8 cellular contexts compared by ENCODE assay signal in genomic region chr4:140095694-140096482, GRCh38. TPM values are rescaled to one million over a fixed set of nuclear protein-coding genes. Genes with fewer than 3 reads are reported as not detected.
A peak's percentile ranks its signal among the peaks of the same experiment; 100 is the strongest.
DNase-seq lines count a peak whose midpoint lies in the region; ATAC-seq and TF ChIP-seq lines count a peak whose summit lies in the region.

No MANE protein-coding gene starts in this region.

- H3K4me3 ChIP-seq in trophoblast cell (ENCODE audit: low read depth, low read length) = no peak overlapping the region

- H3K4ac ChIP-seq in trophoblast cell (ENCODE audit: low read depth, low read length) = peak overlapping the region; percentile 16

- peak; percentile 9 for DNase-seq in GM13977 (ENCODE audit: low spot score)
- DNase-seq in NCI-H69 (lab: John Stamatoyannopoulos, UW) = peak; percentile 85
- DNase-seq in activated T-cell treated with anti-CD3 and anti-CD28 coated beads, Interleukin-2, amount 50 U/mL, for 1 hour = peak; percentile 65
- peak; percentile 93 for DNase-seq in fibroblast of peridontal ligament (ENCODE audit: extremely low read depth)
- DNase-seq in trophoblast cell = peak in 1 of 2 donors; percentile 71
- no peak for DNase-seq in NCI-H510A (lab: John Stamatoyannopoulos, UW)
- DNase-seq in DMS79 treated with DMSO at 0.1 percent for 48 hours (lab: John Stamatoyannopoulos, UW) = no peak

- H4K8ac ChIP-seq in trophoblast cell (ENCODE audit: low read depth, low read length) = peak overlapping the region; percentile 67

- no peaks in the 10 kb centered on the region for H3K27me3 ChIP-seq in trophoblast cell (ENCODE audit: insufficient read depth, low read length)

- peak overlapping the region; percentile 52 for H3K14ac ChIP-seq in trophoblast cell (ENCODE audit: low read length)

- peaks cover 38 to 61% of the 10 kb centered on the region in 2 experiments for H3K4me1 ChIP-seq in trophoblast cell (ENCODE audit: control insufficient read depth in 1 of 2, insufficient read depth in 2 of 2, low read length in 2 of 2)

- H4K91ac ChIP-seq in trophoblast cell (ENCODE audit: low read depth, low read length) = peak overlapping the region; percentile 88

- H2BK12ac ChIP-seq in trophoblast cell (ENCODE audit: low read length) = peak overlapping the region; percentile 94

- H2BK5ac ChIP-seq in trophoblast cell (ENCODE audit: low read depth, low read length, poor library complexity) = peak overlapping the region; percentile 77

- H3K36me3 ChIP-seq in trophoblast cell (ENCODE audit: control insufficient read depth in 1 of 2, insufficient read depth in 2 of 2, low read length in 2 of 2) = no peaks in the 10 kb centered on the region

- peak overlapping the region; percentile 11 for H3K4me2 ChIP-seq in trophoblast cell (ENCODE audit: low read length)

- H3K27ac ChIP-seq in trophoblast cell (ENCODE audit: low read depth, low read length) = peak overlapping the region; percentile 87

- H2BK120ac ChIP-seq in trophoblast cell (ENCODE audit: insufficient read depth, low read length, poor library complexity) = peak overlapping the region; percentile 92

- in situ Hi-C loops in GM13977 (cut with MboI; ENCODE audit: low pct_unique_long_range_greater_than_20kb, low sequenced_read_pairs, unreplicated experiment) = no loop called here

- TF ChIP-seq CTCF in GM13977 (IDR thresholded peaks at IDR 0.05; ENCODE audit: extremely low read depth, insufficient read depth, missing control alignments) = no peak

- peaks cover 49% of the 10 kb centered on the region for H3K79me1 ChIP-seq in trophoblast cell (ENCODE audit: low read length)

- peak overlapping the region; percentile 8 for H4K12ac ChIP-seq in trophoblast cell (ENCODE audit: low read depth, low read length)

- no peaks in the 10 kb centered on the region for H3K79me2 ChIP-seq in trophoblast cell (ENCODE audit: control insufficient read depth, insufficient read depth, low read length, poor library complexity)

- ATAC-seq in GM19455 (IDR thresholded peaks at IDR 0.05; ENCODE audit: unreplicated experiment) = no peak

- H2AK5ac ChIP-seq in trophoblast cell (ENCODE audit: low read length) = peak overlapping the region; percentile 82

- no CpG with 5 or more reads among the region's 9 CpGs for WGBS in trophoblast cell (ENCODE audit: extremely low coverage, insufficient coverage, insufficient read length)

- peak overlapping the region; percentile 64 for H3K18ac ChIP-seq in trophoblast cell (ENCODE audit: low read length)

- no peaks in the 10 kb centered on the region for H3K9me3 ChIP-seq in trophoblast cell (ENCODE audit: insufficient read depth, low read depth, low read length)

- H2AFZ ChIP-seq in trophoblast cell (ENCODE audit: insufficient read depth, low read length, poor library complexity) = peak overlapping the region; percentile 38

- no peak overlapping the region for H3K23ac ChIP-seq in trophoblast cell (ENCODE audit: low read length)

- H3K9ac ChIP-seq in trophoblast cell (ENCODE audit: low read length) = no peak overlapping the region

RNA-seq across cellular contexts. Expression of gene MAML3, which starts 58.1 kb away (rescaled TPM):
- 31.7 and 32.4 TPM in 2 replicates for polyA plus RNA-seq in trophoblast cell (2013)

Comparison
In these comparisons a context has a peak if more than half of its experiments do, and no peak if none do; other contexts are left out.
1. DNase-seq: peak in GM13977 (single experiment), NCI-H69 (single experiment), activated T-cell treated with anti-CD3 and anti-CD28 coated beads, Interleukin-2, amount 50 U/mL, for 1 hour (single experiment) and fibroblast of peridontal ligament (single experiment); none in NCI-H510A (single experiment) and DMS79 treated with DMSO at 0.1 percent for 48 hours (single experiment).